In the genomic region with DNA sequence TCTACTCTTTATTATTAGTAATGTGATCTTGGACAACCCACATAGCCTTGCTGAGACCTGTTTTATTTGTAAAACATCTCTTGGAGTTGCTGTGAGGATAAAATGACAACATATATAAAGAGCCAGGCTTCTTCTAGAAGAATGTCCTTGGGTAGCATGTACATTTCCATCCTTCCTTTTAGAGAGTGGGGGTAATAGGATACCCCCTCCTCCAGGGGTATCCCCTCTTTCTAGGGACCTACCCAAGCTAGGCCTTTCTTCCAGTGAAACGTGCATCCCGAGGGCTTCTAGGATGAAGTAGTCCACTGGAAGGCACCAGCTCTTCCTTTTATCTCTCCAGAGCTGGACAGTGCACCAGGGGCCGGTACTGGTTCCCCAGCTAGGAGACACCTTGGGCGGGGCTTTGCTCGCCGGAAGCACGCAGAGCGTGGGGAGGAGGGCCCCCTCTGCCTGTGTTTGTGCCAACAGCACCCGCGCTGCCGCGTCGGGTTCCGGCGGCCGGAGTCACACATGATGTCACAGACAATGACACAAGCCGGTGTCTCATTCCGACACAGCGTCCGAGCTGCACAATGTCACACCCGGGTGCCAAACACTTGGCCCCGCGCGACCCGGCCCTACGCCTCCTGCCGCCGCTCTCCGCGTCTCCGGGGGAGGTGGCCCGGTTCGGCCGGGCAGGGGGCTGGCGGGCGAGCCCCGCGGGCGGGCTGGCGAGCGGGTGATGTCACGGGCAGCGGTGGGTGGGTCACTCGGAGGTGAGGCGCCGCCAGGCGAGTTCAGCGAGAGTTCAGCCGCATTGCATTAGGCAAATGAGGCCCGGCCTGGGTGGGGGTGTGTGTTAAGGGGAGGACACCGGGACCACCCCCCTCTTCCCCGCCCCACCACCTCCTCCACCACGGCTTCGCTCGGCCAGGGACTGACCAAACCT, we compare ENCODE assay signal across 7 cellular contexts. TPM values are rescaled to one million over a fixed set of nuclear protein-coding genes. Genes with fewer than 3 reads are reported as not detected.
DNase-seq lines count a peak whose midpoint lies in the region; ATAC-seq, FAIRE-seq and TF ChIP-seq lines count a peak whose summit lies in the region.

No MANE protein-coding gene starts in this region.

- no peaks in the 10 kb centered on the region for H3K9me3 ChIP-seq in mononuclear cell (ENCODE audit: low read depth, low read length)

- H3K27ac Mint-ChIP-seq in endothelial cell (ENCODE audit: unreplicated experiment) = peak overlapping the region; percentile 77

- H3K4me1 ChIP-seq in mononuclear cell (ENCODE audit: insufficient read depth, low read length) = peaks cover 91% of the 10 kb centered on the region

- H3K4me1 Mint-ChIP-seq in endothelial cell (ENCODE audit: unreplicated experiment) = peaks cover 53% of the 10 kb centered on the region

- H3K27me3 Mint-ChIP-seq in endothelial cell (ENCODE audit: unreplicated experiment) = peaks cover 18% of the 10 kb centered on the region

- peak overlapping the region; percentile 70 for H3K4me3 ChIP-seq in mononuclear cell (ENCODE audit: low read length)

- peaks cover 13% of the 10 kb centered on the region for H3K36me3 Mint-ChIP-seq in endothelial cell (ENCODE audit: low read depth, unreplicated experiment)

- H3K9me3 Mint-ChIP-seq in endothelial cell (ENCODE audit: unreplicated experiment) = no peaks in the 10 kb centered on the region

- peak; percentile 91 for FAIRE-seq in GM18507 (lab: Jason Lieb, UNC)

- peak overlapping the region; percentile 90 for H3K4me3 Mint-ChIP-seq in endothelial cell (ENCODE audit: unreplicated experiment)

- no peaks in the 10 kb centered on the region for H3K27me3 ChIP-seq in mononuclear cell (ENCODE audit: insufficient read depth, low read length)

- DNase-seq in GM18507 (ENCODE audit: extremely low spot score, insufficient read length, low read depth) (peak; percentile 64), NCI-H69 (lab: John Stamatoyannopoulos, UW) (peak; percentile 67), endothelial cell (ENCODE audit: low spot score) (peak; percentile 71)
- peak; percentile 86 for DNase-seq in activated CD8-positive, alpha-beta memory T cell treated with anti-CD3 and anti-CD28 coated beads, Interleukin-2, amount 50 U/mL, for 4 hours
- peak; percentile 72 to 75 for DNase-seq in stimulated activated CD8-positive, alpha-beta memory T cell treated with anti-CD3 and anti-CD28 coated beads, Interleukin-4, amount 100 ng/mL, for 1 hour (ENCODE audit: low read depth in 2 of 2, low spot score in 1 of 2)

- peak; percentile 44 for ATAC-seq in HG02981 (IDR thresholded peaks at IDR 0.05; ENCODE audit: unreplicated experiment)

- TF ChIP-seq CTCF in endothelial cell (IDR thresholded peaks at IDR 0.05; ENCODE audit: unreplicated experiment) = no peak

RNA-seq across cellular contexts. Expression of gene GJD3, which starts 23.4 kb away (rescaled TPM):
- total RNA-seq in endothelial cell (ENCODE audit: unreplicated experiment) = 1.1 TPM
- 0.21 TPM for total RNA-seq in mononuclear cell

RNA-seq across cellular contexts. Expression of gene RARA, which starts 32.2 kb away (rescaled TPM):
- total RNA-seq in endothelial cell (ENCODE audit: unreplicated experiment) (42.8 TPM), mononuclear cell (67.9 TPM)

RNA-seq across cellular contexts. Expression of gene CDC6, which starts 53.5 kb away (rescaled TPM):
- total RNA-seq in endothelial cell (ENCODE audit: unreplicated experiment) (18.2 TPM), mononuclear cell (0.21 TPM)

Comparison
In these comparisons a context has a peak if more than half of its experiments do, and no peak if none do; other contexts are left out.
1. Peak in every context shown above with its lines: DNase-seq, ATAC-seq and H3K4me3 ChIP-seq.
2. RNA of gene CDC6, which starts 53.5 kb away (total RNA-seq): 18.2 TPM in endothelial cell (single experiment); 0.21 TPM in mononuclear cell (single experiment); every median in the first group is over 10 times any median in the second.